ENCODE assay signal across 9 cellular contexts in genomic region chr16:11681977-11682654, GRCh38. TPM values are rescaled to one million over a fixed set of nuclear protein-coding genes. Genes with fewer than 3 reads are reported as not detected.
DNase-seq lines count a peak whose midpoint lies in the region; ATAC-seq and TF ChIP-seq lines count a peak whose summit lies in the region.
"Had no signal": no experiment of that assay in that cellular context is flagged by ENCODE, and none has a peak within 500 bp of the region (broad histone marks: within the 10 kb centered on the region; RNA-seq: fewer than 3 reads in every experiment).

No MANE protein-coding gene starts in this region.

- peak overlapping the region; percentile 83 for H3K27ac ChIP-seq in OCI-LY3 (ENCODE audit: low read length)
- H3K27ac ChIP-seq: SK-N-MC had no signal

- H2AFZ ChIP-seq in OCI-LY3 (ENCODE audit: low read depth, low read length), result no peak overlapping the region

- H3K36me3 ChIP-seq in OCI-LY3 (replicated peaks; ENCODE audit: low read depth, low read length), result peaks cover 61% of the 10 kb centered on the region

- ATAC-seq in GM21825 (IDR thresholded peaks at IDR 0.05; ENCODE audit: unreplicated experiment), result peak; percentile 32

- DNase-seq in GM10248 (ENCODE audit: extremely low spot score) (peak; percentile 57), mesenteric fat pad (ENCODE audit: low spot score) (peak; percentile 71), pons (ENCODE audit: low spot score) (no peak), amygdala (lab: John Stamatoyannopoulos, UW) (no peak), amniotic stem cell (lab: John Stamatoyannopoulos, UW) (no peak), NK-92 (lab: John Stamatoyannopoulos, UW; ENCODE audit: unreplicated experiment) (no peak)

- H3K4me1 ChIP-seq in OCI-LY3 (ENCODE audit: low read length), result peaks cover 89% of the 10 kb centered on the region

- POLR2A ChIA-PET in GM10248 (lab: Yijun Ruan, JAX), result no interaction called here

- CTCF ChIA-PET in GM10248 (lab: Yijun Ruan, JAX), result interaction anchor here (0.8 to 2.4 kb wide), 2 partner anchors 32 to 276 kb away, joined by 3 to 8 read pairs; no protein-coding TSS in a partner anchor

- no peaks in the 10 kb centered on the region for H3K27me3 ChIP-seq in OCI-LY3 (ENCODE audit: low read depth, low read length)

- no peaks in the 10 kb centered on the region for H3K9me3 ChIP-seq in OCI-LY3 (ENCODE audit: insufficient read depth, low read length)

- no peak overlapping the region for H3K9ac ChIP-seq in OCI-LY3 (ENCODE audit: low read length)

- no peak for TF ChIP-seq CTCF in GM10248 (IDR thresholded peaks at IDR 0.05; ENCODE audit: control extremely low read depth, extremely low read depth, low read depth, missing control alignments)
- TF ChIP-seq CTCF in OCI-LY3 (IDR thresholded peaks at IDR 0.05; ENCODE audit: low read depth, low read length), result no peak

- H3K79me2 ChIP-seq in OCI-LY3 (ENCODE audit: low read length), result peaks cover 88% of the 10 kb centered on the region

- peak overlapping the region; percentile 50 for H3K4me2 ChIP-seq in OCI-LY3 (ENCODE audit: low read length)

- H3K4me3 ChIP-seq in OCI-LY3 (ENCODE audit: low read length), result peak overlapping the region; percentile 15; the same call in 1 of the 2 replicates
- H3K4me3 ChIP-seq: SK-N-MC had no signal

- H4K20me1 ChIP-seq in OCI-LY3 (ENCODE audit: insufficient read depth, low read length), result peaks cover 64% of the 10 kb centered on the region

RNA-seq across cellular contexts. Expression of gene SNN, which starts 13.9 kb away (rescaled TPM):
- 47.2 TPM for total RNA-seq in mesenteric fat pad

Comparison
In these comparisons a context has a peak if more than half of its experiments do, and no peak if none do; other contexts are left out.
1. DNase-seq: peak in GM10248 (single experiment) and mesenteric fat pad (single experiment); none in pons (single experiment), amygdala (0 of 56), amniotic stem cell (single experiment) and NK-92 (single experiment).